ENCODE assay signal across 9 cellular contexts in the genomic region with DNA sequence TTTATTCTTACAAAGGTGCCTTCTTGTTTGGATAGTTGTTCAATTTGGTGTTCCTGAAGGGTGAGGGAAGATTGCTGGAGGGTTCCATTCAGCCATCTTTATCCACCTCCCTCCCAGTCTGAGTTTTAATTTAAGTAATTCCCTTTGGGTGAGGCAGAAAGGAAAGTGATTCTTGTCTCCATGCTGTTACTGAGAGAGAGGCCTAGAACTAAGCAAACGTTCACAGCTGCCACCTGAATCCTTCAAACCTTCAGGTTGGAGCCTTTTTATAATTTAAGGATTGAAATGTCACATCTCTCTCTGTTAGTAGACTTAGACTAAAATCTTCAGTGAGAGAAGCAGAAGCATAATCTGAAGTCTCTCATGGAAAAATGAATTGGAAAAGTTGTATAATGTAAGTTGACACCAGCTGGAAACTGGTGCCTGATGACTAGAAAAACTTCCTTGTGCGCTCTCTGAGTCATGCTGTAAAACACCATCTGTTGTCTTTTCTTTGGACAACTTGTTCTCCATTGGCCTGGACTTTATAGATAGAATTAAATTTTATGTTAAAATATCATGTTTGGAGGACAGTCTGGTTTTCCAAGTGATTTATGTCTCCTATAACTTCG.
DNase-seq lines count a peak whose midpoint lies in the region; ATAC-seq and TF ChIP-seq lines count a peak whose summit lies in the region.
"Had no signal": no experiment of that assay in that cellular context is flagged by ENCODE, and none has a peak within 500 bp of the region (broad histone marks: within the 10 kb centered on the region; RNA-seq: fewer than 3 reads in every experiment).

No MANE protein-coding gene starts in this region.

- DNase-seq in NCI-H1694 (lab: John Stamatoyannopoulos, UW) (peak; percentile 60), coronary artery (ENCODE audit: low spot score) (no peak), medulla oblongata (ENCODE audit: extremely low spot score) (peak; percentile 27), UCSD-AML1 (lab: John Stamatoyannopoulos, UW; ENCODE audit: unreplicated experiment) (no peak), NCI-H2029 (lab: John Stamatoyannopoulos, UW) (no peak)
- DNase-seq in activated CD4-positive, alpha-beta T cell treated with anti-CD3 and anti-CD28 coated beads, Interleukin-2, amount 50 U/mL, for 1 hour = no peak
- DNase-seq: activated naive CD8-positive, alpha-beta T cell treated with anti-CD3 and anti-CD28 coated beads, Interleukin-2, amount 50 U/mL, for 24 hours had no signal

- H3K4me3 ChIP-seq in coronary artery = no peak overlapping the region

- TF ChIP-seq CTCF in 22Rv1 (IDR thresholded peaks at IDR 0.05) (no peak), coronary artery (IDR thresholded peaks at IDR 0.05) (no peak)

- ATAC-seq in GM21447 (IDR thresholded peaks at IDR 0.05; ENCODE audit: unreplicated experiment) = no peak
- ATAC-seq: activated naive CD8-positive, alpha-beta T cell treated with anti-CD3 and anti-CD28 coated beads, Interleukin-2, amount 50 U/mL, for 24 hours had no signal

- H3K27ac ChIP-seq in 22Rv1 = peak overlapping the region; percentile 12; the same call in 1 of the 2 replicates
- peak overlapping the region; percentile 24 to 78 for H3K27ac ChIP-seq in coronary artery

Comparison
In these comparisons a context has a peak if more than half of its experiments do, and no peak if none do; other contexts are left out.
1. DNase-seq: peak in NCI-H1694 (single experiment) and medulla oblongata (single experiment); none in coronary artery (single experiment), activated CD4-positive, alpha-beta T cell treated with anti-CD3 and anti-CD28 coated beads, Interleukin-2, amount 50 U/mL, for 1 hour (single experiment), UCSD-AML1 (single experiment) and NCI-H2029 (single experiment).